ENCODE assay signal across 10 cellular contexts in the genomic region with DNA sequence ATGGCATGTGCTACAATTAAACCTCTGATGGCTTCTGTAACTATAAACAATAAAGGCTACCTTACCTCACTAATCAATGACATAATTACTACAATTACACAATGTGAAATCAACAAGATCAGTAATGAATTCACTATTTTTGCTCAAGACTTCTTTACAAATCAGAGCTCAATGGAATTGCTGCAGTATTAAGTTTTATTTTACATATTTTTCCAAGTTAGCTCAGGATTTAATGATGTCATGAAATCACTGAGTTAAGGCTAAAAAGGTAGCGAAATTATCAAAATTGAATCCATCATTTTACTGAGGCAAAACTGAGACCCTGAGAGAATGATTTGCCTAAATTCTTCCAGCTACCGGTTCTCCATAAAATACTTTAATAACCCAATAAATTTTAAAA.
"Had no signal": no experiment of that assay in that cellular context is flagged by ENCODE, and none has a peak within 500 bp of the region (broad histone marks: within the 10 kb centered on the region; RNA-seq: fewer than 3 reads in every experiment).

No MANE protein-coding gene starts in this region.

- H3K4me3 ChIP-seq: GM23338, HAP-1 had no signal

- H3K27me3 Mint-ChIP-seq: IgD-negative memory B cell had no signal

- H3K36me3 ChIP-seq: HAP-1 had no signal

- H3K27ac Mint-ChIP-seq: GM23338, IgD-negative memory B cell had no signal

- H3K4me3 Mint-ChIP-seq: GM23338, IgD-negative memory B cell had no signal

- H3K27ac ChIP-seq: KMS-11 had no signal

- H3K4me1 Mint-ChIP-seq: GM23338, IgD-negative memory B cell had no signal

- ATAC-seq: GM23338, HCT116 had no signal

- H3K9me3 ChIP-seq: HAP-1 had no signal

- DNase-seq: H7, Karpas-422, KBM-7 had no signal

- H3K4me2 ChIP-seq: GM23338, KMS-11 had no signal

- H3K9me3 Mint-ChIP-seq: GM23338, IgD-negative memory B cell had no signal

- FAIRE-seq: H1, HTR-8/SVneo had no signal

- H3K4me1 ChIP-seq: HAP-1 had no signal
